1 cellular context compared by ENCODE assay signal in the genomic region with DNA sequence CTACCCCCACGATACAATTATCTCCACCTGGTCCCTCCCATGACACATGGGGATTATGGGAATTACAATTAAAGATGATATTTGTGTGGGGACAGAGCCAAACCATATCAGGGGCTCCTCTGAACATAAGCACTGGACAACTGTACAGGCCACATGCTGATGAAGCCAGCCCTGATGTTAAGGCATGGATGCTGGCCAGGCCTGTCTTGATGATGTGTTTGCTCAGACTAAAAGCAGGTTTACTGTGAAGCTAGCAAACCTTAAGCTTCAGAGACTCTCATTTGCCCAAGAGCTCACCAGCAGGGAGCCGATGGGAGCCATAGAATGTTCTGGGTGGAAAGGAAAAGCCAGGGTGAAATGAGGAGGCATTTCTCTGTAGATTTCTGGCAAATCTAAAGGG.
TF ChIP-seq lines count a peak whose summit lies in the region.

No MANE protein-coding gene starts in this region.

TF ChIP-seq in H1, 55 proteins besides CTCF, POLR2A, EP300 and RAD21:
- TF ChIP-seq, protein P1, sequence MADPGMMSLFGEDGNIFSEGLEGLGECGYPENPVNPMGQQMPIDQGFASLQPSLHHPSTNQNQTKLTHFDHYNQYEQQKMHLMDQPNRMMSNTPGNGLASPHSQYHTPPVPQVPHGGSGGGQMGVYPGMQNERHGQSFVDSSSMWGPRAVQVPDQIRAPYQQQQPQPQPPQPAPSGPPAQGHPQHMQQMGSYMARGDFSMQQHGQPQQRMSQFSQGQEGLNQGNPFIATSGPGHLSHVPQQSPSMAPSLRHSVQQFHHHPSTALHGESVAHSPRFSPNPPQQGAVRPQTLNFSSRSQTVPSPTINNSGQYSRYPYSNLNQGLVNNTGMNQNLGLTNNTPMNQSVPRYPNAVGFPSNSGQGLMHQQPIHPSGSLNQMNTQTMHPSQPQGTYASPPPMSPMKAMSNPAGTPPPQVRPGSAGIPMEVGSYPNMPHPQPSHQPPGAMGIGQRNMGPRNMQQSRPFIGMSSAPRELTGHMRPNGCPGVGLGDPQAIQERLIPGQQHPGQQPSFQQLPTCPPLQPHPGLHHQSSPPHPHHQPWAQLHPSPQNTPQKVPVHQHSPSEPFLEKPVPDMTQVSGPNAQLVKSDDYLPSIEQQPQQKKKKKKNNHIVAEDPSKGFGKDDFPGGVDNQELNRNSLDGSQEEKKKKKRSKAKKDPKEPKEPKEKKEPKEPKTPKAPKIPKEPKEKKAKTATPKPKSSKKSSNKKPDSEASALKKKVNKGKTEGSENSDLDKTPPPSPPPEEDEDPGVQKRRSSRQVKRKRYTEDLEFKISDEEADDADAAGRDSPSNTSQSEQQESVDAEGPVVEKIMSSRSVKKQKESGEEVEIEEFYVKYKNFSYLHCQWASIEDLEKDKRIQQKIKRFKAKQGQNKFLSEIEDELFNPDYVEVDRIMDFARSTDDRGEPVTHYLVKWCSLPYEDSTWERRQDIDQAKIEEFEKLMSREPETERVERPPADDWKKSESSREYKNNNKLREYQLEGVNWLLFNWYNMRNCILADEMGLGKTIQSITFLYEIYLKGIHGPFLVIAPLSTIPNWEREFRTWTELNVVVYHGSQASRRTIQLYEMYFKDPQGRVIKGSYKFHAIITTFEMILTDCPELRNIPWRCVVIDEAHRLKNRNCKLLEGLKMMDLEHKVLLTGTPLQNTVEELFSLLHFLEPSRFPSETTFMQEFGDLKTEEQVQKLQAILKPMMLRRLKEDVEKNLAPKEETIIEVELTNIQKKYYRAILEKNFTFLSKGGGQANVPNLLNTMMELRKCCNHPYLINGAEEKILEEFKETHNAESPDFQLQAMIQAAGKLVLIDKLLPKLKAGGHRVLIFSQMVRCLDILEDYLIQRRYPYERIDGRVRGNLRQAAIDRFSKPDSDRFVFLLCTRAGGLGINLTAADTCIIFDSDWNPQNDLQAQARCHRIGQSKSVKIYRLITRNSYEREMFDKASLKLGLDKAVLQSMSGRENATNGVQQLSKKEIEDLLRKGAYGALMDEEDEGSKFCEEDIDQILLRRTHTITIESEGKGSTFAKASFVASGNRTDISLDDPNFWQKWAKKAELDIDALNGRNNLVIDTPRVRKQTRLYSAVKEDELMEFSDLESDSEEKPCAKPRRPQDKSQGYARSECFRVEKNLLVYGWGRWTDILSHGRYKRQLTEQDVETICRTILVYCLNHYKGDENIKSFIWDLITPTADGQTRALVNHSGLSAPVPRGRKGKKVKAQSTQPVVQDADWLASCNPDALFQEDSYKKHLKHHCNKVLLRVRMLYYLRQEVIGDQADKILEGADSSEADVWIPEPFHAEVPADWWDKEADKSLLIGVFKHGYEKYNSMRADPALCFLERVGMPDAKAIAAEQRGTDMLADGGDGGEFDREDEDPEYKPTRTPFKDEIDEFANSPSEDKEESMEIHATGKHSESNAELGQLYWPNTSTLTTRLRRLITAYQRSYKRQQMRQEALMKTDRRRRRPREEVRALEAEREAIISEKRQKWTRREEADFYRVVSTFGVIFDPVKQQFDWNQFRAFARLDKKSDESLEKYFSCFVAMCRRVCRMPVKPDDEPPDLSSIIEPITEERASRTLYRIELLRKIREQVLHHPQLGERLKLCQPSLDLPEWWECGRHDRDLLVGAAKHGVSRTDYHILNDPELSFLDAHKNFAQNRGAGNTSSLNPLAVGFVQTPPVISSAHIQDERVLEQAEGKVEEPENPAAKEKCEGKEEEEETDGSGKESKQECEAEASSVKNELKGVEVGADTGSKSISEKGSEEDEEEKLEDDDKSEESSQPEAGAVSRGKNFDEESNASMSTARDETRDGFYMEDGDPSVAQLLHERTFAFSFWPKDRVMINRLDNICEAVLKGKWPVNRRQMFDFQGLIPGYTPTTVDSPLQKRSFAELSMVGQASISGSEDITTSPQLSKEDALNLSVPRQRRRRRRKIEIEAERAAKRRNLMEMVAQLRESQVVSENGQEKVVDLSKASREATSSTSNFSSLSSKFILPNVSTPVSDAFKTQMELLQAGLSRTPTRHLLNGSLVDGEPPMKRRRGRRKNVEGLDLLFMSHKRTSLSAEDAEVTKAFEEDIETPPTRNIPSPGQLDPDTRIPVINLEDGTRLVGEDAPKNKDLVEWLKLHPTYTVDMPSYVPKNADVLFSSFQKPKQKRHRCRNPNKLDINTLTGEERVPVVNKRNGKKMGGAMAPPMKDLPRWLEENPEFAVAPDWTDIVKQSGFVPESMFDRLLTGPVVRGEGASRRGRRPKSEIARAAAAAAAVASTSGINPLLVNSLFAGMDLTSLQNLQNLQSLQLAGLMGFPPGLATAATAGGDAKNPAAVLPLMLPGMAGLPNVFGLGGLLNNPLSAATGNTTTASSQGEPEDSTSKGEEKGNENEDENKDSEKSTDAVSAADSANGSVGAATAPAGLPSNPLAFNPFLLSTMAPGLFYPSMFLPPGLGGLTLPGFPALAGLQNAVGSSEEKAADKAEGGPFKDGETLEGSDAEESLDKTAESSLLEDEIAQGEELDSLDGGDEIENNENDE (IDR thresholded peaks at IDR 0.05; ENCODE audit: insufficient replicate concordance, low read length): no peak
- TF ChIP-seq KDM1A (IDR thresholded peaks at IDR 0.05; ENCODE audit: borderline replicate concordance, low read length) (no peak), CREB1 (IDR thresholded peaks at IDR 0.05) (no peak), YY1 (IDR thresholded peaks at IDR 0.05; ENCODE audit: low read depth, low read length) (no peak), CHD1 (IDR thresholded peaks at IDR 0.05; ENCODE audit: low read depth, low read length) (no peak)
